Comparison of ENCODE assay signal across 18 cellular contexts in the genomic region with DNA sequence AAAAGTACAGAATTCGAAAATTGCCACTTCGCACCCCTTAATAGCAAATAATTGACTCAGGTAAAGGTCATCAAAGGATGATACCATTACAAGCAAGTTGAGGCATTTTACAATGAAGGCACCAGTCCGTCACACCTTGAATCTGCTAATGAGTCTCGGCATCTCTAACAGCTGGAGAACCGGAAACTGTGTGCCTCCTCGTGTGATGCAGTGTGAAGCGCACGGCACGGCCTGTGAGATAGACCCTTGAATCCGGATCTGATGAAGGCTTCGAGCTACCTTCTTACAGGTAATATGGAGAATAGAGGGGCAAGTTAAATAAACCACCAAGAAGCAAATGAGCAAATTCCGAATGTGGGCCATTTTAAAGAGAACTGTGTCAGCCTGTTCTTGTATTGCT.
"Had no signal": no experiment of that assay in that cellular context is flagged by ENCODE, and none has a peak within 500 bp of the region (broad histone marks: within the 10 kb centered on the region; RNA-seq: fewer than 3 reads in every experiment).

No MANE protein-coding gene starts in this region.

- H3K4me3 ChIP-seq: esophagus muscularis mucosa, testis, upper lobe of left lung had no signal

- H3K4me1 ChIP-seq: testis had no signal

- FAIRE-seq: astrocyte, small intestine had no signal

- H3K9me3 ChIP-seq: esophagus muscularis mucosa, testis, upper lobe of left lung had no signal

- H3K4me1 Mint-ChIP-seq: activated naive CD4-positive, alpha-beta T cell treated with anti-CD3 and anti-CD28 coated beads, Interleukin-2, amount 10 ng/mL, durations not matched to agents 7 days and 5 days; natural killer cell had no signal

- H3K27me3 ChIP-seq: esophagus muscularis mucosa, testis, upper lobe of left lung had no signal

- H3K36me3 Mint-ChIP-seq: activated naive CD4-positive, alpha-beta T cell treated with anti-CD3 and anti-CD28 coated beads, Interleukin-2, amount 10 ng/mL, durations not matched to agents 7 days and 5 days; natural killer cell had no signal

- H3K9me3 Mint-ChIP-seq: activated naive CD4-positive, alpha-beta T cell treated with anti-CD3 and anti-CD28 coated beads, Interleukin-2, amount 10 ng/mL, durations not matched to agents 7 days and 5 days; activated T-helper 2 cell treated with anti-CD3 and anti-CD28 coated beads, Interferon-gamma antibody, Interleukin-2, Interleukin-4, amounts not matched to agents 10 μg/mL and 5 μg/mL and 100 μg/mL, durations not matched to agents 14 hours and 24 hours and 36 hours; natural killer cell had no signal

- H3K27me3 Mint-ChIP-seq: progenitor cell of endocrine pancreas had no signal

- H3K4me3 Mint-ChIP-seq: activated naive CD4-positive, alpha-beta T cell treated with anti-CD3 and anti-CD28 coated beads, Interleukin-2, amount 10 ng/mL, durations not matched to agents 7 days and 5 days; natural killer cell had no signal

- H3K27ac Mint-ChIP-seq: activated naive CD4-positive, alpha-beta T cell treated with anti-CD3 and anti-CD28 coated beads, Interleukin-2, amount 10 ng/mL, durations not matched to agents 7 days and 5 days; activated T-helper 2 cell treated with anti-CD3 and anti-CD28 coated beads, Interferon-gamma antibody, Interleukin-2, Interleukin-4, amounts not matched to agents 10 μg/mL and 5 μg/mL and 100 μg/mL, durations not matched to agents 14 hours and 24 hours and 36 hours; natural killer cell; progenitor cell of endocrine pancreas had no signal

- H3K27ac ChIP-seq: esophagus muscularis mucosa, testis, upper lobe of left lung, VCaP had no signal

- ATAC-seq: natural killer cell, right cardiac atrium had no signal

- DNase-seq: activated CD4-positive, alpha-beta T cell treated with anti-CD3 and anti-CD28 coated beads for 1 hour; activated CD4-positive, alpha-beta T cell treated with anti-CD3 and anti-CD28 coated beads, Interleukin-2, amount 50 U/mL, for 4 hours; activated naive CD4-positive, alpha-beta T cell treated with anti-CD3 and anti-CD28 coated beads, Interleukin-2, amount 10 ng/mL, durations not matched to agents 7 days and 5 days; activated T-cell treated with anti-CD3 and anti-CD28 coated beads, Interleukin-2, amount 50 U/mL, for 1 hour; kidney glomerular epithelial cell; mesenchymal stem cell; natural killer cell; right cardiac atrium; small intestine; stimulated activated CD4-positive, alpha-beta T cell treated with anti-CD3 and anti-CD28 coated beads, Interleukin-4, amount 100 ng/mL, for 24 hours; stimulated activated naive CD4-positive, alpha-beta T cell treated with Interleukin-2 at 50 U/mL for 16 hours; testis; upper lobe of left lung had no signal

- H3K36me3 ChIP-seq: esophagus muscularis mucosa, upper lobe of left lung had no signal
